In genomic region chr9:123104807-123105206, GRCh38 we compare ENCODE assay signal across 26 cellular contexts.
DNase-seq lines count a peak whose midpoint lies in the region; ATAC-seq, FAIRE-seq and TF ChIP-seq lines count a peak whose summit lies in the region.
"Had no signal": no experiment of that assay in that cellular context is flagged by ENCODE, and none has a peak within 500 bp of the region (broad histone marks: within the 10 kb centered on the region; RNA-seq: fewer than 3 reads in every experiment).

No MANE protein-coding gene starts in this region.

- POLR2A ChIA-PET in H1 (lab: Charles Lee; ENCODE audit: partially characterized antibody) = interaction anchor here (0.6 to 1.3 kb wide), 6 partner anchors 9 to 277 kb away, joined by 3 to 6 read pairs (median 3); no protein-coding TSS in a partner anchor
- POLR2A ChIA-PET in GM10248 (lab: Yijun Ruan, JAX) = no interaction called here

- 0 out of 2 replicates have a peak, but pooled peaks cover 2% of the 10 kb centered on the region for H3K79me1 ChIP-seq in H1 (ENCODE audit: low read depth, low read length)

- H3K4ac ChIP-seq in H1 (replicated peaks; ENCODE audit: insufficient read length, low read depth, low read length) = no peak overlapping the region

- no peak overlapping the region for H2AK5ac ChIP-seq in H1 (ENCODE audit: low read depth, low read length)

- H3K56ac ChIP-seq in H1 (replicated peaks; ENCODE audit: insufficient read length, low read depth, low read length) = no peak overlapping the region

- H3K4me1 ChIP-seq in H1 (replicated peaks in 1 of 4; ENCODE audit: control insufficient read depth in 3 of 4, insufficient read depth in 4 of 4, low read length in 3 of 4) = peaks cover 0 to 10% (median 6%) of the 10 kb centered on the region in 4 experiments; a peak in 6 of 7 replicates

- peaks cover 13 to 58% (median 26%) of the 10 kb centered on the region in 4 experiments for H3K36me3 ChIP-seq in H1 (ENCODE audit: control insufficient read depth in 2 of 4, insufficient read depth in 4 of 4, low read length in 3 of 4)

- H3K4me3 Mint-ChIP-seq in stimulated activated naive CD8-positive, alpha-beta T cell treated with anti-CD3 and anti-CD28 coated beads, Interleukin-15, amount 100 ng/mL, for 72 hours = no peak overlapping the region
- no peak overlapping the region for H3K4me3 Mint-ChIP-seq in stimulated activated naive B cell treated with anti-CD40 and anti-IgM and Interleukin-4, amounts not matched to agents 10 μg/mL and 1 μg/mL and 100 μg/mL, for 72 hours
- H3K4me3 Mint-ChIP-seq: CD8-positive, alpha-beta memory T cell had no signal

- H2BK20ac ChIP-seq in H1 (ENCODE audit: low read length) = no peak overlapping the region

- no peak overlapping the region for H2BK12ac ChIP-seq in H1 (ENCODE audit: low read depth, low read length)

- no peak for DNase-seq in stimulated activated naive CD8-positive, alpha-beta T cell treated with anti-CD3 and anti-CD28 coated beads, Interleukin-15, amount 100 ng/mL, for 72 hours
- no peak for DNase-seq in stimulated activated naive CD8-positive, alpha-beta T cell treated with anti-CD3 and anti-CD28 coated beads, Interleukin-15, Interleukin-2, amounts not matched to agents 100 U/mL and 50 U/mL, for 24 hours
- DNase-seq in LNCaP clone FGC (ENCODE audit: low read depth) (peak; percentile 23), H1 (ENCODE audit: low read depth in 1 of 2, low spot score in 2 of 2) (no peak), NOMO-1 treated with dmso at 0.1 percent for 144 hours (lab: John Stamatoyannopoulos, UW; ENCODE audit: unreplicated experiment) (no peak), GM10248 (ENCODE audit: extremely low spot score) (no peak)
- DNase-seq in stimulated activated naive B cell treated with anti-CD40 and anti-IgM and Interleukin-4, amounts not matched to agents 10 μg/mL and 1 μg/mL and 100 μg/mL, for 72 hours = no peak
- no peak for DNase-seq in stimulated activated CD4-positive, alpha-beta T cell treated with anti-CD3 and anti-CD28 coated beads, Interleukin-15, amount 100 ng/mL, for 24 hours
- DNase-seq: Calu3; CD8-positive, alpha-beta memory T cell; DMS79 treated with DMSO at 0.1 percent for 48 hours; GF-D8; H7; MG63; NCI-H1105 treated with DMSO at 0.1 percent for 48 hours; NCI-H2029 treated with DMSO at 0.1 percent for 48 hours; NCI-H2171; NCI-H345; NCI-H510A treated with DMSO at 0.1 percent for 48 hours; NCI-H82; SHP77 had no signal

- no peak overlapping the region for H2BK15ac ChIP-seq in H1 (ENCODE audit: low read length)

- TF ChIP-seq RAD21 in H1 (IDR thresholded peaks at IDR 0.05 in 1 of 2, conservative IDR thresholded peaks at IDR 0.05 in 1 of 2; ENCODE audit: low read depth in 2 of 2, low read length in 2 of 2) = no peak

- H3K27ac ChIP-seq in H1 (ENCODE audit: low read depth, low read length) = no peak overlapping the region
- H3K27ac ChIP-seq: C4-2B, RWPE1 had no signal

- no peak for ATAC-seq in stimulated activated naive CD8-positive, alpha-beta T cell treated with anti-CD3 and anti-CD28 coated beads, Interleukin-15, amount 100 ng/mL, for 72 hours
- ATAC-seq in stimulated activated naive CD8-positive, alpha-beta T cell treated with anti-CD3 and anti-CD28 coated beads, Interleukin-15, Interleukin-2, amounts not matched to agents 100 U/mL and 50 U/mL, for 24 hours = no peak
- no peak for ATAC-seq in stimulated activated naive B cell treated with anti-CD40 and anti-IgM and Interleukin-4, amounts not matched to agents 10 μg/mL and 1 μg/mL and 100 μg/mL, for 72 hours (replicated peaks)
- ATAC-seq: K562, Panc1 had no signal

- no peak for TF ChIP-seq POLR2A in H1 (IDR thresholded peaks at IDR 0.05; ENCODE audit: control extremely low read depth in 1 of 2, low read depth in 2 of 2, low read length in 2 of 2)

- no peaks in the 10 kb centered on the region for H3K27me3 Mint-ChIP-seq in stimulated activated naive CD8-positive, alpha-beta T cell treated with anti-CD3 and anti-CD28 coated beads, Interleukin-15, amount 100 ng/mL, for 72 hours
- H3K27me3 Mint-ChIP-seq in stimulated activated naive B cell treated with anti-CD40 and anti-IgM and Interleukin-4, amounts not matched to agents 10 μg/mL and 1 μg/mL and 100 μg/mL, for 72 hours = no peaks in the 10 kb centered on the region
- H3K27me3 Mint-ChIP-seq: CD8-positive, alpha-beta memory T cell had no signal

- no peak overlapping the region for H3K4me3 ChIP-seq in LNCaP clone FGC (ENCODE audit: low read depth, low read length)
- H3K4me3 ChIP-seq in H1 (ENCODE audit: extremely low read depth in 1 of 4, insufficient read depth in 2 of 4, low read depth in 3 of 4, low read length in 4 of 4) = no peak overlapping the region
- H3K4me3 ChIP-seq: K562, MG63 had no signal

- no peaks in the 10 kb centered on the region for H3K4me1 Mint-ChIP-seq in stimulated activated naive CD8-positive, alpha-beta T cell treated with anti-CD3 and anti-CD28 coated beads, Interleukin-15, amount 100 ng/mL, for 72 hours
- H3K4me1 Mint-ChIP-seq in stimulated activated naive B cell treated with anti-CD40 and anti-IgM and Interleukin-4, amounts not matched to agents 10 μg/mL and 1 μg/mL and 100 μg/mL, for 72 hours = peaks cover 18 to 37% of the 10 kb centered on the region in 2 donors
- H3K4me1 Mint-ChIP-seq: CD8-positive, alpha-beta memory T cell had no signal

- no peak overlapping the region for H3K4me2 ChIP-seq in H1 (ENCODE audit: insufficient read depth in 1 of 2, low read depth in 2 of 2, low read length in 2 of 2)

- no peak overlapping the region for H4K8ac ChIP-seq in H1 (ENCODE audit: extremely low read depth, insufficient read depth, low read length)

- no peak for TF ChIP-seq CTCF in LNCaP clone FGC (IDR thresholded peaks at IDR 0.05; ENCODE audit: control insufficient read depth, extremely low read depth, insufficient read depth)
- TF ChIP-seq CTCF in H1 (IDR thresholded peaks at IDR 0.05; ENCODE audit: control extremely low read depth in 1 of 3, insufficient read depth in 1 of 3, low read depth in 1 of 3, low read length in 3 of 3) = no peak
- TF ChIP-seq CTCF in GM10248 (IDR thresholded peaks at IDR 0.05; ENCODE audit: control extremely low read depth, extremely low read depth, low read depth, missing control alignments) = no peak

- TF ChIP-seq EP300 in H1 (IDR thresholded peaks at IDR 0.05; ENCODE audit: borderline replicate concordance in 1 of 2, low read depth in 2 of 2, low read length in 2 of 2) = no peak

- H3K27me3 ChIP-seq in H1 (replicated peaks in 1 of 4; ENCODE audit: control insufficient read depth in 3 of 4, extremely low read depth in 1 of 4, insufficient read depth in 3 of 4, low read length in 3 of 4) = no peaks in the 10 kb centered on the region
- H3K27me3 ChIP-seq: MG63 had no signal

- H3K36me3 Mint-ChIP-seq in stimulated activated naive B cell treated with anti-CD40 and anti-IgM and Interleukin-4, amounts not matched to agents 10 μg/mL and 1 μg/mL and 100 μg/mL, for 72 hours = peaks cover 49 to 69% of the 10 kb centered on the region in 2 donors

- H2AFZ ChIP-seq in H1 (ENCODE audit: low read length) = no peak overlapping the region

- H4K20me1 ChIP-seq in H1 (replicated peaks in 1 of 2; ENCODE audit: control insufficient read depth in 1 of 2, insufficient read depth in 2 of 2, low read length in 2 of 2) = peaks cover 3 to 4% of the 10 kb centered on the region in 2 experiments

- no peak overlapping the region for H4K5ac ChIP-seq in H1 (ENCODE audit: insufficient read length, low read depth, low read length)

- H4K91ac ChIP-seq in H1 (replicated peaks; ENCODE audit: insufficient read length, low read length) = no peak overlapping the region

- H3K27ac Mint-ChIP-seq in stimulated activated naive CD8-positive, alpha-beta T cell treated with anti-CD3 and anti-CD28 coated beads, Interleukin-15, amount 100 ng/mL, for 72 hours = peak overlapping the region; percentile 16 to 28
- peak overlapping the region; percentile 65 for H3K27ac Mint-ChIP-seq in stimulated activated naive B cell treated with anti-CD40 and anti-IgM and Interleukin-4, amounts not matched to agents 10 μg/mL and 1 μg/mL and 100 μg/mL, for 72 hours

- no peak overlapping the region for H3K18ac ChIP-seq in H1 (ENCODE audit: extremely low read depth, low read length)

- H2BK120ac ChIP-seq in H1 (replicated peaks; ENCODE audit: low read depth, low read length) = no peak overlapping the region

- H3K23ac ChIP-seq in H1 (ENCODE audit: insufficient read length) = no peak overlapping the region

- no peak overlapping the region for H2BK5ac ChIP-seq in H1 (ENCODE audit: low read depth, low read length)

- CTCF ChIA-PET in H1 (lab: Charles Lee; ENCODE audit: partially characterized antibody) = interaction anchor here (1.5 to 6.0 kb wide), 4 partner anchors 13 to 245 kb away, joined by 3 to 49 read pairs (median 5); no protein-coding TSS in a partner anchor
- CTCF ChIA-PET in GM10248 (lab: Yijun Ruan, JAX) = interaction anchor here (1.5 to 4.5 kb wide), 2 partner anchors 12 to 22 kb away, joined by 4 to 25 read pairs; no protein-coding TSS in a partner anchor

- H3K79me2 ChIP-seq in H1 (ENCODE audit: control insufficient read depth in 1 of 2, insufficient read depth in 2 of 2, low read length in 2 of 2) = no peaks in the 10 kb centered on the region

- no peaks in the 10 kb centered on the region for H3K9me3 Mint-ChIP-seq in stimulated activated naive CD8-positive, alpha-beta T cell treated with anti-CD3 and anti-CD28 coated beads, Interleukin-15, amount 100 ng/mL, for 72 hours
- no peaks in the 10 kb centered on the region for H3K9me3 Mint-ChIP-seq in stimulated activated naive B cell treated with anti-CD40 and anti-IgM and Interleukin-4, amounts not matched to agents 10 μg/mL and 1 μg/mL and 100 μg/mL, for 72 hours
- H3K9me3 Mint-ChIP-seq: CD8-positive, alpha-beta memory T cell had no signal

- H3K23me2 ChIP-seq in H1 (ENCODE audit: low read depth, low read length) = no peaks in the 10 kb centered on the region

- no peak overlapping the region for H3K9ac ChIP-seq in H1 (replicated peaks in 1 of 4; ENCODE audit: extremely low read depth in 1 of 4, low read depth in 3 of 4, low read length in 3 of 4)

- H3K14ac ChIP-seq in H1 (ENCODE audit: insufficient read length) = no peak overlapping the region

- FAIRE-seq in H1 (lab: Jason Lieb, UNC) = no peak
- FAIRE-seq: GM12892, K562 had no signal

- H3K9me3 ChIP-seq in H1 (ENCODE audit: insufficient read depth in 2 of 2, low read depth in 1 of 2, low read length in 1 of 2) = no peaks in the 10 kb centered on the region
- H3K9me3 ChIP-seq: MG63 had no signal

- 88% methylated on average over 7 of the region's 7 CpGs; no CpG with 5 or more reads in 1 of the 2 experiments for WGBS in H1 (ENCODE audit: extremely low coverage in 1 of 2, insufficient coverage in 1 of 2, insufficient read length in 1 of 2, insufficient replicate concordance in 2 of 2, low coverage in 1 of 2, low lambda C conversion rate in 2 of 2, missing lambda C conversion rate in 1 of 2), 2 experiments

TF ChIP-seq in H1, 55 proteins besides CTCF, POLR2A, EP300 and RAD21:
- TF ChIP-seq RBBP5 (IDR thresholded peaks at IDR 0.05; ENCODE audit: borderline replicate concordance, low read depth, low read length) = no peak
- TF ChIP-seq POLR2AphosphoS5 (IDR thresholded peaks at IDR 0.05; ENCODE audit: low read depth, low read length) = 0 out of 2 replicates have a peak, but pooled peaks have one; percentile 29
